ENCODE assay signal across 10 cellular contexts in genomic region chr22:29617922-29618629, GRCh38. TPM values are rescaled to one million over a fixed set of nuclear protein-coding genes. Genes with fewer than 3 reads are reported as not detected.
DNase-seq lines count a peak whose midpoint lies in the region; ATAC-seq, FAIRE-seq and TF ChIP-seq lines count a peak whose summit lies in the region.
"Had no signal": no experiment of that assay in that cellular context is flagged by ENCODE, and none has a peak within 500 bp of the region (broad histone marks: within the 10 kb centered on the region; RNA-seq: fewer than 3 reads in every experiment).

No MANE protein-coding gene starts in this region.

- 36% methylated on average over 2 of the region's 2 CpGs for WGBS in K562 (ENCODE audit: insufficient coverage, low coverage, missing lambda C conversion rate)

- POLR2A ChIA-PET in K562 (lab: Yijun Ruan, JAX) = no interaction called here

- H3K27ac Mint-ChIP-seq in mesothelial cell of epicardium = peak overlapping the region; percentile 88

- CTCF ChIA-PET in K562 (lab: Yijun Ruan, JAX; ENCODE audit: low intra/inter-chr PET ratio) = no interaction called here

- H3K4me1 ChIP-seq in K562 (replicated peaks in 1 of 2; ENCODE audit: control insufficient read depth in 2 of 2, insufficient read depth in 2 of 2, low read length in 2 of 2) = no peaks in the 10 kb centered on the region; a peak in 1 of 5 replicates

- intact Hi-C loops in K562 (cut with micrococcal nuclease) = no loop called here

- H3K9ac ChIP-seq in K562 (ENCODE audit: insufficient read depth in 1 of 2, low read depth in 2 of 2, low read length in 2 of 2) = no peak overlapping the region

- H3K4me3 ChIP-seq in K562 = no peak overlapping the region
- H3K4me3 ChIP-seq: heart left ventricle had no signal

- H3K9me1 ChIP-seq in K562 (ENCODE audit: control insufficient read depth, insufficient read depth, low read length) = no peaks in the 10 kb centered on the region

- H3K9me3 ChIP-seq in K562 (replicated peaks; ENCODE audit: control insufficient read depth, insufficient read depth, low read depth, low read length) = no peaks in the 10 kb centered on the region
- H3K9me3 ChIP-seq: heart left ventricle had no signal

- in situ Hi-C loops in K562 (cut with MboI) = no loop called here

- DNase-seq in COR-L47 (lab: John Stamatoyannopoulos, UW) = peak; percentile 16
- DNase-seq in HPDE6-E6E7 (ENCODE audit: extremely low spot score) = peak; percentile 76
- no peak for DNase-seq in K562 (ENCODE audit: extremely low read depth in 1 of 4, low spot score in 3 of 4)
- DNase-seq in mesothelial cell of epicardium (ENCODE audit: low spot score in 2 of 2, unreplicated experiment in 2 of 2) = no peak
- no peak for DNase-seq in NCI-H1092 (lab: John Stamatoyannopoulos, UW)
- DNase-seq in NCI-H82 (lab: John Stamatoyannopoulos, UW) = no peak
- DNase-seq in activated effector memory CD4-positive, alpha-beta T cell treated with anti-CD3 and anti-CD28 coated beads, Interleukin-2, amount 50 U/mL, for 16 hours = no peak
- DNase-seq in GM19240 (ENCODE audit: insufficient read length, low spot score) = no peak
- DNase-seq: heart left ventricle; stimulated activated CD4-positive, alpha-beta T cell treated with anti-CD3 and anti-CD28 coated beads, Interleukin-12 subunit alpha, Interleukin-12 subunit beta, amount 100 ng/mL, for 4 hours had no signal

- no peaks in the 10 kb centered on the region for H3K36me3 Mint-ChIP-seq in mesothelial cell of epicardium

- H2AFZ ChIP-seq in K562 (ENCODE audit: low read depth, low read length) = no peak overlapping the region

- H3K9me3 Mint-ChIP-seq in mesothelial cell of epicardium = no peaks in the 10 kb centered on the region

- peaks cover 31% of the 10 kb centered on the region for H3K79me2 ChIP-seq in K562 (ENCODE audit: control insufficient read depth, insufficient read depth, low read length)

- no peaks in the 10 kb centered on the region for H3K27me3 Mint-ChIP-seq in mesothelial cell of epicardium (ENCODE audit: low read depth)

- no peak overlapping the region for H3K4me3 Mint-ChIP-seq in mesothelial cell of epicardium

- TF ChIP-seq RAD21 in K562 (CRISPR knock-in tag; conservative IDR thresholded peaks at IDR 0.05 in 1 of 2, IDR thresholded peaks at IDR 0.05 in 1 of 2) = no peak

- TF ChIP-seq CTCF in K562 (IDR thresholded peaks at IDR 0.05 in 2 of 3, conservative IDR thresholded peaks at IDR 0.05 in 1 of 3; ENCODE audit: insufficient read depth in 2 of 3, low read depth in 1 of 3, low read length in 3 of 3) (no peak), mesothelial cell of epicardium (IDR thresholded peaks at IDR 0.05; ENCODE audit: unreplicated experiment) (no peak)

- H3K4me2 ChIP-seq in K562 (ENCODE audit: insufficient read depth, low read length) = no peak overlapping the region

- no peak for FAIRE-seq in K562 (lab: Jason Lieb, UNC)

- no peaks in the 10 kb centered on the region for H3K36me3 ChIP-seq in K562 (ENCODE audit: control insufficient read depth, insufficient read depth, low read length)
- H3K36me3 ChIP-seq: heart left ventricle had no signal

- H4K20me1 ChIP-seq in K562 (replicated peaks; ENCODE audit: control insufficient read depth, insufficient read depth, low read length) = peaks cover 2% of the 10 kb centered on the region; the same call in 1 of the 2 replicates

- H3K27ac ChIP-seq in K562 (ENCODE audit: extremely low read depth, low read depth, low read length) = no peak overlapping the region
- H3K27ac ChIP-seq: heart left ventricle had no signal

- H3K4me1 Mint-ChIP-seq in mesothelial cell of epicardium = peaks cover 33% of the 10 kb centered on the region

- no peaks in the 10 kb centered on the region for H3K27me3 ChIP-seq in K562 (ENCODE audit: control insufficient read depth in 2 of 2, insufficient read depth in 2 of 2, low read length in 2 of 2)
- H3K27me3 ChIP-seq: heart left ventricle had no signal

- TF ChIP-seq EP300 in K562 (IDR thresholded peaks at IDR 0.05; ENCODE audit: low read length) = no peak

- no peak for TF ChIP-seq POLR2A in K562 (conservative IDR thresholded peaks at IDR 0.05)

- BruUV-seq in K562 (replicated peaks; lab: Mats Ljungman, UMichigan) = no TSS peak

- ATAC-seq in K562 = no peak

TF ChIP-seq in K562, 482 proteins besides CTCF, POLR2A, EP300 and RAD21 (continues in another document):
- no peak for TF ChIP-seq MTA2 (IDR thresholded peaks at IDR 0.05; ENCODE audit: low read depth)
- no peak for TF ChIP-seq TRIM28 (IDR thresholded peaks at IDR 0.05)
- TF ChIP-seq ZNF217 (CRISPR knock-in tag; IDR thresholded peaks at IDR 0.05) = no peak
- no peak for TF ChIP-seq PRPF4 (IDR thresholded peaks at IDR 0.05; ENCODE audit: insufficient read depth, low read depth, low read length, poor library complexity, severe bottlenecking)
- TF ChIP-seq BRD4 (IDR thresholded peaks at IDR 0.05) = no peak
- TF ChIP-seq MAFG (tag; conservative IDR thresholded peaks at IDR 0.05) = 0 out of 2 replicates have a peak, but pooled peaks have one; percentile 11
- TF ChIP-seq C11orf30 (IDR thresholded peaks at IDR 0.05; ENCODE audit: low read depth) = peak; percentile 25; the same call in 1 of the 2 replicates
- no peak for TF ChIP-seq PURB (CRISPR knock-in tag; IDR thresholded peaks at IDR 0.05; ENCODE audit: low read depth)
- no peak for TF ChIP-seq PHF21A (IDR thresholded peaks at IDR 0.05; ENCODE audit: borderline replicate concordance, low read depth)
- peak; percentile 45; the same call in 1 of the 2 replicates for TF ChIP-seq ZNF316 (IDR thresholded peaks at IDR 0.05)
- no peak for TF ChIP-seq ZNF121 (CRISPR knock-in tag; conservative IDR thresholded peaks at IDR 0.05)
- no peak for TF ChIP-seq ZNF253 (CRISPR knock-in tag; conservative IDR thresholded peaks at IDR 0.05)
- TF ChIP-seq, protein P1, sequence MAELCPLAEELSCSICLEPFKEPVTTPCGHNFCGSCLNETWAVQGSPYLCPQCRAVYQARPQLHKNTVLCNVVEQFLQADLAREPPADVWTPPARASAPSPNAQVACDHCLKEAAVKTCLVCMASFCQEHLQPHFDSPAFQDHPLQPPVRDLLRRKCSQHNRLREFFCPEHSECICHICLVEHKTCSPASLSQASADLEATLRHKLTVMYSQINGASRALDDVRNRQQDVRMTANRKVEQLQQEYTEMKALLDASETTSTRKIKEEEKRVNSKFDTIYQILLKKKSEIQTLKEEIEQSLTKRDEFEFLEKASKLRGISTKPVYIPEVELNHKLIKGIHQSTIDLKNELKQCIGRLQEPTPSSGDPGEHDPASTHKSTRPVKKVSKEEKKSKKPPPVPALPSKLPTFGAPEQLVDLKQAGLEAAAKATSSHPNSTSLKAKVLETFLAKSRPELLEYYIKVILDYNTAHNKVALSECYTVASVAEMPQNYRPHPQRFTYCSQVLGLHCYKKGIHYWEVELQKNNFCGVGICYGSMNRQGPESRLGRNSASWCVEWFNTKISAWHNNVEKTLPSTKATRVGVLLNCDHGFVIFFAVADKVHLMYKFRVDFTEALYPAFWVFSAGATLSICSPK (IDR thresholded peaks at IDR 0.05; ENCODE audit: borderline replicate concordance) = no peak

RNA-seq across cellular contexts. Expression of gene NF2, which starts 14.6 kb away (rescaled TPM):
- 30.7 and 40.6 TPM in 2 replicates for total RNA-seq in K562 (2011; cell fraction: chromatin; rRNA removed; ENCODE audit: low replicate concordance)
- 21.0 and 23.7 TPM in 2 replicates for total RNA-seq in K562 (2011; cell fraction: nucleolus; rRNA removed)
- total RNA-seq in K562 (2011; cell fraction: nucleoplasm; rRNA removed) = 26.1 and 26.9 TPM in 2 replicates
- total RNA-seq in K562 (2014; rRNA removed) (20.2 and 24.9 TPM in 2 replicates), K562 (2014; rRNA removed; fragmentation: Illumina TruSeq; extraction: Trizol) (21.7 and 22.4 TPM in 2 replicates), K562 (2015; rRNA removed; fragmentation: Illumina TruSeq; extraction: Trizol) (19.5 and 20.0 TPM in 2 replicates), K562 (2021) (32.5 and 33.8 TPM in 2 replicates), mesothelial cell of epicardium (41.8 to 42.1 TPM (median 42.0 TPM) in 3 replicates)
- polyA plus RNA-seq in K562 (2011; rRNA removed) (11.8 and 15.2 TPM in 2 replicates), K562 (2014; fragmentation: Illumina TruSeq; extraction: Trizol) (9.1 TPM in 2 replicates), K562 (2014; fragmentation: Nextera tagmentation; extraction: Ambion mirVana) (1 to 10 TPM; 2.2 to 2.8 TPM), K562 (2014; rRNA removed) (11.5 and 14.2 TPM in 2 replicates)
- 9.0 and 14.5 TPM in 2 replicates for polyA plus RNA-seq in K562 (2011; cell fraction: cytosol; rRNA removed)
- 6.9 and 8.0 TPM in 2 replicates for polyA plus RNA-seq in K562 (2011; cell fraction: nucleus; rRNA removed)
- 5.3 and 7.7 TPM in 2 replicates for polyA plus RNA-seq in K562 (2012)
- 28.1 and 37.4 TPM in 2 replicates for polyA minus RNA-seq in K562 (2011; rRNA and poly(A)+ RNA removed)
- polyA minus RNA-seq in K562 (2011; cell fraction: cytosol; rRNA and poly(A)+ RNA removed) = 16.1 and 17.8 TPM in 2 replicates
- 8.5 and 14.0 TPM in 2 replicates for polyA minus RNA-seq in K562 (2011; cell fraction: nucleus; rRNA and poly(A)+ RNA removed)

RNA-seq across cellular contexts. Expression of gene NIPSNAP1, which starts 37.2 kb away (rescaled TPM):
- total RNA-seq in K562 (2011; cell fraction: chromatin; rRNA removed; ENCODE audit: low replicate concordance) = 25.2 and 45.8 TPM in 2 replicates
- 29.2 and 30.9 TPM in 2 replicates for total RNA-seq in K562 (2011; cell fraction: nucleolus; rRNA removed)
- 33.9 and 44.9 TPM in 2 replicates for total RNA-seq in K562 (2011; cell fraction: nucleoplasm; rRNA removed)
- total RNA-seq in K562 (2014; rRNA removed) = 22.4 and 27.9 TPM in 2 replicates
- total RNA-seq in K562 (2014; rRNA removed; fragmentation: Illumina TruSeq; extraction: Trizol) = 26.0 and 27.3 TPM in 2 replicates
- 21.0 and 21.4 TPM in 2 replicates for total RNA-seq in K562 (2015; rRNA removed; fragmentation: Illumina TruSeq; extraction: Trizol)
- 24.1 and 24.8 TPM in 2 replicates for total RNA-seq in K562 (2021)
- polyA plus RNA-seq in K562 (2011; rRNA removed) = 55.0 and 57.1 TPM in 2 replicates
- polyA plus RNA-seq in K562 (2011; cell fraction: cytosol; rRNA removed) = 39.0 and 41.9 TPM in 2 replicates
- polyA plus RNA-seq in K562 (2011; cell fraction: nucleus; rRNA removed) = 26.0 and 27.4 TPM in 2 replicates
- 27.7 and 40.8 TPM in 2 replicates for polyA plus RNA-seq in K562 (2012)
- 31.9 and 35.0 TPM in 2 replicates for polyA plus RNA-seq in K562 (2014; fragmentation: Illumina TruSeq; extraction: Trizol)
- 10 to 100 TPM; 10.2 to 13.5 TPM for polyA plus RNA-seq in K562 (2014; fragmentation: Nextera tagmentation; extraction: Ambion mirVana)
- polyA plus RNA-seq in K562 (2014; rRNA removed) = 26.4 and 32.0 TPM in 2 replicates
- 24.9 and 25.8 TPM in 2 replicates for polyA minus RNA-seq in K562 (2011; rRNA and poly(A)+ RNA removed)
- polyA minus RNA-seq in K562 (2011; cell fraction: cytosol; rRNA and poly(A)+ RNA removed) = 19.2 and 21.1 TPM in 2 replicates
- polyA minus RNA-seq in K562 (2011; cell fraction: nucleus; rRNA and poly(A)+ RNA removed) = 7.9 and 11.9 TPM in 2 replicates
- 134 to 138 TPM (median 137 TPM) in 3 replicates for total RNA-seq in mesothelial cell of epicardium

Comparison
In these comparisons a context has a peak if more than half of its experiments do, and no peak if none do; other contexts are left out.
1. DNase-seq: peak in COR-L47 (single experiment) and HPDE6-E6E7 (single experiment); none in K562 (0 of 4), mesothelial cell of epicardium (0 of 2), NCI-H1092 (single experiment), NCI-H82 (single experiment), activated effector memory CD4-positive, alpha-beta T cell treated with anti-CD3 and anti-CD28 coated beads, Interleukin-2, amount 50 U/mL, for 16 hours (single experiment) and GM19240 (single experiment).